10 cellular contexts compared by ENCODE assay signal in the genomic region with DNA sequence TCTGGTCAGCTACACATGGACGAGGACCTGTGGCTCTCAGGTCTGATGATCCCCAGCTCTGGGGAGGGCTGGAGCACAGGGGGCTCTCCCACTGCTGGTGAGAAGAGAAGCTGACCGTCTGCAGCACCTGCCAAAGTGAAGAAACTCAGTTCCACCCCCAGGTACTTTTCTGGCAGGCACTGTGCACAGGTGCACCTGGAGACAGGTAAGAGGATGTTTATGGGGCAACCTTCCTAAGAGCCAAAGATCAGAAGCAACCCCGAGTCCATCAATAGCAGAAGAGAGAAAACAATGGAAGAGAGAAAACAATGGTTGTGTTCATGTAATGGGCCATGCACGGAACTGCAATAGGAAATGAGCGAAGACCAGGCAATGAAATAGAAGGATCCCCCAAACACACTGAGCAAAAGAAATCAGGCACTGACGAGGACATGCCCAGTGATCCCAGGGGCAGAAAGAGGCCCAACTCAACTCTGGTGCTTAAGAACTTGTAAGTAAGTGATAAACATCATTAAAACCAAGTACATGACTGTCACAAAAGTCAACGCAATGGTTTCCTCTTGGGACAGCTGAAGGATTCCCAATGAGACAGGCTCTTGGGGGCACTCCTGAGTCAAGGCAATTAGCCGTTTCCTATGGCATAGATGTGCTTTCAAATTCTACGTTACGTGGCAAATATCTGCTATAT.
"Had no signal": no experiment of that assay in that cellular context is flagged by ENCODE, and none has a peak within 500 bp of the region (broad histone marks: within the 10 kb centered on the region; RNA-seq: fewer than 3 reads in every experiment).

No MANE protein-coding gene starts in this region.

- H3K4me1 Mint-ChIP-seq: activated B cell treated with CpG ODN at 0.5 μM for 24 hours had no signal

- H3K9me3 Mint-ChIP-seq: activated B cell treated with CpG ODN at 0.5 μM for 24 hours, nephron progenitor cell had no signal

- H3K27ac ChIP-seq: body of pancreas, ovary, skin epidermis had no signal

- H3K27ac Mint-ChIP-seq: activated B cell treated with CpG ODN at 0.5 μM for 24 hours, nephron progenitor cell had no signal

- H3K36me3 ChIP-seq: ovary had no signal

- ATAC-seq: body of pancreas, SK-N-SH treated with all-trans-retinoic acid at 6 μM for 48 hours had no signal

- DNase-seq: activated B cell treated with CpG ODN at 0.5 μM for 24 hours; activated CD4-positive, alpha-beta T cell treated with anti-CD3 and anti-CD28 coated beads, Interleukin-2, amount 50 U/mL, for 4 hours; activated naive CD4-positive, alpha-beta T cell treated with anti-CD3 and anti-CD28 coated beads, Interleukin-2, amount 50 U/mL, for 16 hours; body of pancreas; dermis blood vessel endothelial cell; nephron progenitor cell; stimulated activated CD4-positive, alpha-beta T cell treated with anti-CD3 and anti-CD28 coated beads, Interleukin-4, amount 100 ng/mL, for 4 hours had no signal

- H3K27me3 ChIP-seq: body of pancreas, ovary had no signal

- H3K4me3 ChIP-seq: body of pancreas, ovary, skin epidermis had no signal

- H3K4me3 Mint-ChIP-seq: activated B cell treated with CpG ODN at 0.5 μM for 24 hours, nephron progenitor cell had no signal

- H3K9me3 ChIP-seq: body of pancreas, ovary had no signal

- H3K4me1 ChIP-seq: body of pancreas had no signal
